12 cellular contexts compared by ENCODE assay signal in genomic region chr9:136664000-136664798, GRCh38. TPM values are rescaled to one million over a fixed set of nuclear protein-coding genes. Genes with fewer than 3 reads are reported as not detected.
DNase-seq lines count a peak whose midpoint lies in the region; ATAC-seq and TF ChIP-seq lines count a peak whose summit lies in the region.
"Had no signal": no experiment of that assay in that cellular context is flagged by ENCODE, and none has a peak within 500 bp of the region (broad histone marks: within the 10 kb centered on the region; RNA-seq: fewer than 3 reads in every experiment).

No MANE protein-coding gene starts in this region.

- H3K27me3 Mint-ChIP-seq in T-cell = peaks cover 0 to 27% of the 10 kb centered on the region in 2 donors
- H3K27me3 Mint-ChIP-seq in mesothelial cell of epicardium (ENCODE audit: low read depth) = no peaks in the 10 kb centered on the region

- H3K4me1 Mint-ChIP-seq in T-cell (peaks cover 3 to 5% (median 5%) of the 10 kb centered on the region in 3 donors), mesothelial cell of epicardium (peaks cover 9% of the 10 kb centered on the region)

- H3K36me3 Mint-ChIP-seq in T-cell (no peaks in the 10 kb centered on the region), mesothelial cell of epicardium (no peaks in the 10 kb centered on the region)
- H3K36me3 Mint-ChIP-seq: activated naive CD8-positive, alpha-beta T cell treated with anti-CD3 and anti-CD28 coated beads, Interleukin-2, amount 10 ng/mL, durations not matched to agents 7 days and 5 days had no signal

- H3K27me3 ChIP-seq in duodenal mucosa (ENCODE audit: control insufficient read depth in 1 of 2, insufficient read depth in 2 of 2, low read length in 2 of 2) = peaks cover 31 to 39% of the 10 kb centered on the region in 2 donors

- H3K4me3 ChIP-seq in duodenal mucosa (ENCODE audit: low read depth in 1 of 2, low read length in 2 of 2) = peak overlapping the region in 1 of 2 donors; percentile 36

- no peak overlapping the region for H3K27ac Mint-ChIP-seq in T-cell
- no peak overlapping the region for H3K27ac Mint-ChIP-seq in mesothelial cell of epicardium
- H3K27ac Mint-ChIP-seq: activated CD8-positive, alpha-beta T cell treated with anti-CD3 and anti-CD28 coated beads for 36 hours; activated naive CD8-positive, alpha-beta T cell treated with anti-CD3 and anti-CD28 coated beads, Interleukin-2, amount 10 ng/mL, durations not matched to agents 7 days and 5 days; T-helper 1 cell treated with Interleukin-12 subunit alpha and Interleukin-12 subunit beta and Interleukin-4 antibody, amounts not matched to agents 30 μg/mL and 1 μg/mL, for 36 hours had no signal

- peak overlapping the region; percentile 70 to 81 (median 71) for H3K4me3 Mint-ChIP-seq in T-cell
- peak overlapping the region; percentile 79 for H3K4me3 Mint-ChIP-seq in mesothelial cell of epicardium

- H3K27ac ChIP-seq in duodenal mucosa (ENCODE audit: low read depth, low read length) (peak overlapping the region; percentile 22), temporal lobe (ENCODE audit: low read depth, low read length) (peak overlapping the region; percentile 27)

- no peak for ATAC-seq in T-cell (replicated peaks in 1 of 4)

- H3K4me1 ChIP-seq in duodenal mucosa (ENCODE audit: control insufficient read depth in 1 of 2, insufficient read depth in 2 of 2, low read length in 2 of 2) = peaks cover 4% of the 10 kb centered on the region in 2 donors

- no peak for DNase-seq in T-cell
- no peak for DNase-seq in mesothelial cell of epicardium (ENCODE audit: low spot score in 2 of 2, unreplicated experiment in 2 of 2)
- no peak for DNase-seq in NCI-H774 (lab: John Stamatoyannopoulos, UW)
- DNase-seq in D341Med (ENCODE audit: low spot score) = no peak
- no peak for DNase-seq in GM10248 (ENCODE audit: extremely low spot score)
- no peak for DNase-seq in stimulated activated CD4-positive, alpha-beta T cell treated with anti-CD3 and anti-CD28 coated beads, Interleukin-4, amount 100 ng/mL, for 4 hours
- DNase-seq: activated CD8-positive, alpha-beta T cell treated with anti-CD3 and anti-CD28 coated beads for 36 hours; head of caudate nucleus had no signal

- no peaks in the 10 kb centered on the region for H3K9me3 ChIP-seq in duodenal mucosa (ENCODE audit: control insufficient read depth in 1 of 2, low read length in 2 of 2)

- peak overlapping the region in 1 of 2 donors; percentile 12 for H3K9ac ChIP-seq in duodenal mucosa (ENCODE audit: low read depth in 1 of 2, low read length in 2 of 2)

- CTCF ChIA-PET in T-cell (lab: Charles Lee) (interaction anchor here in 1 of 2 donors (0.5 kb wide), 1 partner anchor 63 kb away, joined by 4 read pairs; no protein-coding TSS in a partner anchor), GM10248 (lab: Yijun Ruan, JAX) (interaction anchor here (1.1 to 1.9 kb wide), 2 partner anchors 8 to 178 kb away, joined by 3 to 6 read pairs; no protein-coding TSS in a partner anchor)

- H3K9me3 Mint-ChIP-seq in T-cell (no peaks in the 10 kb centered on the region), mesothelial cell of epicardium (no peaks in the 10 kb centered on the region)
- H3K9me3 Mint-ChIP-seq: activated CD8-positive, alpha-beta T cell treated with anti-CD3 and anti-CD28 coated beads for 36 hours; activated naive CD8-positive, alpha-beta T cell treated with anti-CD3 and anti-CD28 coated beads, Interleukin-2, amount 10 ng/mL, durations not matched to agents 7 days and 5 days; T-helper 1 cell treated with Interleukin-12 subunit alpha and Interleukin-12 subunit beta and Interleukin-4 antibody, amounts not matched to agents 30 μg/mL and 1 μg/mL, for 36 hours had no signal

- POLR2A ChIA-PET in T-cell (lab: Charles Lee) (no interaction called here), GM10248 (lab: Yijun Ruan, JAX) (interaction anchor here (0.5 kb wide), 1 partner anchor 23 kb away, joined by 3 read pairs; the partner anchor contains the start of gene AGPAT2)

- no peaks in the 10 kb centered on the region for H3K36me3 ChIP-seq in duodenal mucosa (ENCODE audit: control insufficient read depth in 1 of 2, insufficient read depth in 2 of 2, low read length in 2 of 2)

- TF ChIP-seq CTCF in mesothelial cell of epicardium (IDR thresholded peaks at IDR 0.05; ENCODE audit: unreplicated experiment) (no peak), GM10248 (IDR thresholded peaks at IDR 0.05; ENCODE audit: control extremely low read depth, extremely low read depth, low read depth, missing control alignments) (no peak)

RNA-seq across cellular contexts. Expression of gene EGFL7, which starts 1.5 kb away (rescaled TPM):
- total RNA-seq in T-cell (1 to 10 TPM in 3 of 5 donors, under 1 TPM in 2; 0.43 to 1.9 (median 1.1) TPM), mesothelial cell of epicardium (35.6 to 39.3 TPM (median 38.2 TPM) in 3 replicates), temporal lobe (11.6 TPM)

RNA-seq across cellular contexts. Expression of gene AGPAT2, which starts 23.1 kb away (rescaled TPM):
- total RNA-seq in T-cell = 10 to 100 TPM in 4 of 5 donors, 1 to 10 TPM in 1; 6.5 to 13.0 (median 12.1) TPM
- 32.8 to 36.1 TPM (median 34.9 TPM) in 3 replicates for total RNA-seq in mesothelial cell of epicardium
- total RNA-seq in temporal lobe = 0.98 TPM

RNA-seq across cellular contexts. Expression of gene DIPK1B, which starts 48.2 kb away (rescaled TPM):
- 1 to 10 TPM in 1 of 5 donors, under 1 TPM in 4; 0.25 to 2.1 (median 0.77) TPM for total RNA-seq in T-cell
- 56.2 to 60.5 TPM (median 58.1 TPM) in 3 replicates for total RNA-seq in mesothelial cell of epicardium
- total RNA-seq in temporal lobe = 18.2 TPM
